Comparison of ENCODE assay signal across 1 cellular context in the genomic region with DNA sequence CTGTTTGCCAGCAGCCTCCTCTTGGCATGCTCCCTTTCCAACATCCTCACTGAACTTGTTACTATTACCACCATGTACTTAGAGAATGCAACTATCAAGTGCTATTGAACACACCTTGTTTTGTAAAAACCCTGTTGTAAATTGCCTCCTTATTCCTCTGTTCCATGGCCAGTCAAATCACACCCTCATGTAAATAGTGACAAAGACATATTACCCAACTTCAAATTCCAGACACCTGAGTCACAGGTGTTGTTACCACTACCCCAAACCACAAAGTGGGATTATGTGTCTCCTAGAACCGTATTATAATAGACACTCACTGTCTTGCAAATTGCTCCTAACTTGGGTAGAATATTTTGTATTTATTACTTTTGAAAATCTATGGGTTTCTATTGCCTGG.
TF ChIP-seq lines count a peak whose summit lies in the region.

No MANE protein-coding gene starts in this region.

TF ChIP-seq in HepG2, 621 proteins besides CTCF, POLR2A, EP300 and RAD21 (continued from another document):
- TF ChIP-seq, protein P1, sequence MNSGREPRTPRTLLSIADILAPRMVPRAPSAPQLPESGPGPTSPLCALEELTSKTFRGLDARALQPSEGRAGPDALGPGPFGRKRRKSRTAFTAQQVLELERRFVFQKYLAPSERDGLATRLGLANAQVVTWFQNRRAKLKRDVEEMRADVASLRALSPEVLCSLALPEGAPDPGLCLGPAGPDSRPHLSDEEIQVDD (CRISPR knock-in tag; IDR thresholded peaks at IDR 0.05; ENCODE audit: borderline replicate concordance) = no peak
- TF ChIP-seq SIX1 (CRISPR knock-in tag; IDR thresholded peaks at IDR 0.05; ENCODE audit: borderline replicate concordance) = no peak
- no peak for TF ChIP-seq TOE1 (CRISPR knock-in tag; IDR thresholded peaks at IDR 0.05)
- TF ChIP-seq, protein P2, sequence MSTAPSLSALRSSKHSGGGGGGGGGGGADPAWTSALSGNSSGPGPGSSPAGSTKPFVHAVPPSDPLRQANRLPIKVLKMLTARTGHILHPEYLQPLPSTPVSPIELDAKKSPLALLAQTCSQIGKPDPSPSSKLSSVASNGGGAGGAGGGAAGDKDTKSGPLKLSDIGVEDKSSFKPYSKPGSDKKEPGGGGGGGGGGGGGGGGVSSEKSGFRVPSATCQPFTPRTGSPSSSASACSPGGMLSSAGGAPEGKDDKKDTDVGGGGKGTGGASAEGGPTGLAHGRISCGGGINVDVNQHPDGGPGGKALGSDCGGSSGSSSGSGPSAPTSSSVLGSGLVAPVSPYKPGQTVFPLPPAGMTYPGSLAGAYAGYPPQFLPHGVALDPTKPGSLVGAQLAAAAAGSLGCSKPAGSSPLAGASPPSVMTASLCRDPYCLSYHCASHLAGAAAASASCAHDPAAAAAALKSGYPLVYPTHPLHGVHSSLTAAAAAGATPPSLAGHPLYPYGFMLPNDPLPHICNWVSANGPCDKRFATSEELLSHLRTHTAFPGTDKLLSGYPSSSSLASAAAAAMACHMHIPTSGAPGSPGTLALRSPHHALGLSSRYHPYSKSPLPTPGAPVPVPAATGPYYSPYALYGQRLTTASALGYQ (CRISPR knock-in tag; IDR thresholded peaks at IDR 0.05) = no peak
- TF ChIP-seq REL (CRISPR knock-in tag; conservative IDR thresholded peaks at IDR 0.05) = no peak
- TF ChIP-seq, protein P3, sequence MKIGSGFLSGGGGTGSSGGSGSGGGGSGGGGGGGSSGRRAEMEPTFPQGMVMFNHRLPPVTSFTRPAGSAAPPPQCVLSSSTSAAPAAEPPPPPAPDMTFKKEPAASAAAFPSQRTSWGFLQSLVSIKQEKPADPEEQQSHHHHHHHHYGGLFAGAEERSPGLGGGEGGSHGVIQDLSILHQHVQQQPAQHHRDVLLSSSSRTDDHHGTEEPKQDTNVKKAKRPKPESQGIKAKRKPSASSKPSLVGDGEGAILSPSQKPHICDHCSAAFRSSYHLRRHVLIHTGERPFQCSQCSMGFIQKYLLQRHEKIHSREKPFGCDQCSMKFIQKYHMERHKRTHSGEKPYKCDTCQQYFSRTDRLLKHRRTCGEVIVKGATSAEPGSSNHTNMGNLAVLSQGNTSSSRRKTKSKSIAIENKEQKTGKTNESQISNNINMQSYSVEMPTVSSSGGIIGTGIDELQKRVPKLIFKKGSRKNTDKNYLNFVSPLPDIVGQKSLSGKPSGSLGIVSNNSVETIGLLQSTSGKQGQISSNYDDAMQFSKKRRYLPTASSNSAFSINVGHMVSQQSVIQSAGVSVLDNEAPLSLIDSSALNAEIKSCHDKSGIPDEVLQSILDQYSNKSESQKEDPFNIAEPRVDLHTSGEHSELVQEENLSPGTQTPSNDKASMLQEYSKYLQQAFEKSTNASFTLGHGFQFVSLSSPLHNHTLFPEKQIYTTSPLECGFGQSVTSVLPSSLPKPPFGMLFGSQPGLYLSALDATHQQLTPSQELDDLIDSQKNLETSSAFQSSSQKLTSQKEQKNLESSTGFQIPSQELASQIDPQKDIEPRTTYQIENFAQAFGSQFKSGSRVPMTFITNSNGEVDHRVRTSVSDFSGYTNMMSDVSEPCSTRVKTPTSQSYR (CRISPR knock-in tag; IDR thresholded peaks at IDR 0.05; ENCODE audit: borderline replicate concordance) = no peak
TF ChIP-seq in HepG2: peak in this region for 12.
